In the genomic region with DNA sequence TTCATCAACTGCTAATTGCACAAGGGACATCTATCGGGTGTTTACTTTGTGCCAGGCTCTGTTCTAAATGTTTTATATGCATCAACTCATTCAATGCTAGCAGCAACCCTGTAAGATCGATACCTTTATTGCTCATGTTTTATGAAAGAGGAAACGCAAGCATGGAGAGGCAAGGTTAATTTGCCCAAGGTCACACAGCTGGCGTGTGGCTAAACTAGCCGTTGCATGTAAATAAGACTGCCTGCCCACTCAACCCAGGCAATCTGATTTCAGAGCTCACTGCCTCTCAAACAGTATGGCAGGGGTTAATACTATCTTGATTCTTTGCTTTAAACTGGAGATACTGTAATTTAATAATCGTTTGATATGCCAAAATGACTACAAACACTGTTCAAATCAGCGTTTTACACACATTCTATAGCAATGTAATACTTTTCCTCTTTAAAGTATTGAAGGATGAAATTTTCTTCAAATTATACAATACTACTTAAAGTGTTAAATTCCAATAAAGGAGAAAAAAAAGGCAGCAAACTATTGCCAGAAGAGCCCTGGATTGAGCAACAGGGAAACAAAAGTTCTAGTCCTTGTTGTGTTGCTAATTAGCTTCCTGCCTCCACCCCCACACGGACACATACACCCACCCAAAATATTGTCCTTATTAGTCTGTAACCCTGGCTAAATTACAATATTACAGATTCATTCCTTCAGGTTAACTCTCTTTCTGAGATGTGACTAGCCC, we compare ENCODE assay signal across 9 cellular contexts. TPM values are rescaled to one million over a fixed set of nuclear protein-coding genes. Genes with fewer than 3 reads are reported as not detected.
DNase-seq lines count a peak whose midpoint lies in the region; ATAC-seq, FAIRE-seq and TF ChIP-seq lines count a peak whose summit lies in the region.
"Had no signal": no experiment of that assay in that cellular context is flagged by ENCODE, and none has a peak within 500 bp of the region (broad histone marks: within the 10 kb centered on the region; RNA-seq: fewer than 3 reads in every experiment).

No MANE protein-coding gene starts in this region.

- H3K79me2 ChIP-seq in OCI-LY1 (ENCODE audit: insufficient read depth, low read length): no peaks in the 10 kb centered on the region

- H3K4me3 ChIP-seq in OCI-LY1 (ENCODE audit: low read depth, low read length, poor library complexity, severe bottlenecking): peak overlapping the region; percentile 33

- H3K27ac Mint-ChIP-seq in glutamatergic neuron (ENCODE audit: unreplicated experiment): no peak overlapping the region

- no peak overlapping the region for H2AFZ ChIP-seq in OCI-LY1 (ENCODE audit: low read length)

- no peaks in the 10 kb centered on the region for H3K27me3 ChIP-seq in OCI-LY1 (ENCODE audit: insufficient read depth, low read length)

- peaks cover 3% of the 10 kb centered on the region for H3K9me3 ChIP-seq in OCI-LY1 (ENCODE audit: low read length)

- H3K4me1 Mint-ChIP-seq in glutamatergic neuron (ENCODE audit: low read depth, unreplicated experiment): peaks cover 1% of the 10 kb centered on the region

- no peaks in the 10 kb centered on the region for H3F3A ChIP-seq in OCI-LY1 (ENCODE audit: insufficient read depth, low read length)

- peaks cover 36% of the 10 kb centered on the region for H3K4me1 ChIP-seq in OCI-LY1 (ENCODE audit: insufficient read depth, low read length, severe bottlenecking)

- H3K36me3 ChIP-seq in OCI-LY1 (ENCODE audit: insufficient read depth, low read length): no peaks in the 10 kb centered on the region

- FAIRE-seq in GM12891 (lab: Jason Lieb, UNC): peak; percentile 99

- H3K4me3 Mint-ChIP-seq in glutamatergic neuron (ENCODE audit: unreplicated experiment): no peak overlapping the region

- TF ChIP-seq CTCF in OCI-LY1 (IDR thresholded peaks at IDR 0.05; ENCODE audit: low read length) (no peak), glutamatergic neuron (IDR thresholded peaks at IDR 0.05; ENCODE audit: partially characterized antibody, unreplicated experiment) (no peak)

- TF ChIP-seq POLR2A in GM12891 (IDR thresholded peaks at IDR 0.05; ENCODE audit: low read depth, low read length): peak; percentile 41; the same call in 1 of the 2 replicates

- H4K20me1 ChIP-seq in OCI-LY1 (ENCODE audit: insufficient read depth, low read length): no peaks in the 10 kb centered on the region

- ATAC-seq in GM19463 (IDR thresholded peaks at IDR 0.05; ENCODE audit: unreplicated experiment) (peak; percentile 74), HG03135 (IDR thresholded peaks at IDR 0.05; ENCODE audit: unreplicated experiment) (peak; percentile 83)

- peak overlapping the region; percentile 100 for H3K27ac ChIP-seq in OCI-LY1 (ENCODE audit: low read depth, low read length, poor library complexity, severe bottlenecking)

- DNase-seq in GM12891 (ENCODE audit: insufficient read length, low spot score) (no peak), epidermal melanocyte (ENCODE audit: insufficient read length, low spot score) (no peak), glutamatergic neuron (no peak), NCI-H1694 (lab: John Stamatoyannopoulos, UW) (no peak)
- no peak for DNase-seq in stimulated activated CD4-positive, alpha-beta T cell treated with anti-CD3 and anti-CD28 coated beads, Interleukin-2, amount 100 ng/mL, for 48 hours
- DNase-seq: activated CD4-positive, CD25-positive, alpha-beta regulatory T cell had no signal

- H3K9me2 ChIP-seq in OCI-LY1 (ENCODE audit: low read depth, low read length): no peaks in the 10 kb centered on the region

- peak overlapping the region; percentile 65 for H3K4me2 ChIP-seq in OCI-LY1 (ENCODE audit: low read length)

- H3K9me3 Mint-ChIP-seq in glutamatergic neuron (ENCODE audit: unreplicated experiment): peaks cover 6% of the 10 kb centered on the region

- H3K27me3 Mint-ChIP-seq in glutamatergic neuron (ENCODE audit: unreplicated experiment): no peaks in the 10 kb centered on the region

- H3K9ac ChIP-seq in OCI-LY1 (ENCODE audit: low read length): peak overlapping the region; percentile 74

- peaks cover 7% of the 10 kb centered on the region for H3K36me3 Mint-ChIP-seq in glutamatergic neuron (ENCODE audit: unreplicated experiment)

TF ChIP-seq in GM12891, 5 proteins besides CTCF, POLR2A, EP300 and RAD21:
- TF ChIP-seq PAX5 (IDR thresholded peaks at IDR 0.05; ENCODE audit: insufficient read depth, low read length, severe bottlenecking) (no peak), POLR2AphosphoS5 (IDR thresholded peaks at IDR 0.05; ENCODE audit: low read depth, low read length) (peak; percentile 59; the same call in 1 of the 2 replicates), TAF1 (IDR thresholded peaks at IDR 0.05; ENCODE audit: low read depth, low read length) (0 out of 2 replicates have a peak, but pooled peaks have one; percentile 20), POU2F2 (IDR thresholded peaks at IDR 0.05; ENCODE audit: low read depth, low read length) (peak; percentile 97), SPI1 (IDR thresholded peaks at IDR 0.05; ENCODE audit: low read depth, low read length) (peak; percentile 92)

RNA-seq across cellular contexts. Expression of a gene that starts 39.1 kb away (rescaled TPM):
- 60.9 TPM for polyA plus RNA-seq in GM12891 (2012; ENCODE audit: low read depth, missing spikeins)
- total RNA-seq in glutamatergic neuron (ENCODE audit: unreplicated experiment): 74.8 TPM

RNA-seq across cellular contexts. Expression of a gene that starts 44.7 kb away (rescaled TPM):
- polyA plus RNA-seq in GM12891 (2012; ENCODE audit: low read depth, missing spikeins): 40.1 TPM
- 62.2 TPM for total RNA-seq in glutamatergic neuron (ENCODE audit: unreplicated experiment)
